8 cellular contexts compared by ENCODE assay signal in genomic region chr20:23419995-23420901, GRCh38. TPM values are rescaled to one million over a fixed set of nuclear protein-coding genes. Genes with fewer than 3 reads are reported as not detected.
DNase-seq lines count a peak whose midpoint lies in the region; ATAC-seq and TF ChIP-seq lines count a peak whose summit lies in the region.

No MANE protein-coding gene starts in this region.

- peak; percentile 23 for ATAC-seq in GM19023 (IDR thresholded peaks at IDR 0.05; ENCODE audit: unreplicated experiment)
- ATAC-seq in GM18502 (IDR thresholded peaks at IDR 0.05; ENCODE audit: poor library complexity, unreplicated experiment): no peak

- no peaks in the 10 kb centered on the region for H3K36me3 Mint-ChIP-seq in chondrocyte (ENCODE audit: low read depth)

- peaks cover 2% of the 10 kb centered on the region for H3K27me3 ChIP-seq in AG04450 (ENCODE audit: control insufficient read depth, insufficient read depth, low read length)

- H3K27me3 Mint-ChIP-seq in chondrocyte (ENCODE audit: low read depth): no peaks in the 10 kb centered on the region

- H3K4me1 Mint-ChIP-seq in chondrocyte (ENCODE audit: low read depth): peaks cover 34% of the 10 kb centered on the region

- DNase-seq in AG04450 (ENCODE audit: low read depth, low spot score): peak; percentile 29
- peak; percentile 73 for DNase-seq in LHCN-M2 (ENCODE audit: low read depth)
- peak; percentile 8 for DNase-seq in activated CD4-positive, CD25-positive, alpha-beta regulatory T cell treated with anti-CD3 and anti-CD28 coated beads, Interleukin-2, amount 50 U/mL, for 16 hours (ENCODE audit: low read depth, low spot score)
- DNase-seq in chondrocyte (ENCODE audit: low spot score): no peak
- peak; percentile 54 for DNase-seq in left kidney (ENCODE audit: low read depth, low spot score)
- peak; percentile 40 for DNase-seq in stimulated activated CD4-positive, alpha-beta T cell treated with anti-CD3 and anti-CD28 coated beads, Interleukin-2, amount 100 ng/mL, for 4 hours (ENCODE audit: low read depth)

- peak overlapping the region; percentile 72 for H3K4me3 Mint-ChIP-seq in chondrocyte (ENCODE audit: unreplicated experiment)

- TF ChIP-seq CTCF in AG04450 (IDR thresholded peaks at IDR 0.05; ENCODE audit: low read depth, low read length) (no peak), chondrocyte (IDR thresholded peaks at IDR 0.05) (no peak)

- CTCF ChIA-PET in AG04450 (lab: Charles Lee): interaction anchor here (0.7 to 3.2 kb wide), 7 partner anchors 11 to 70 kb away, joined by 3 to 27 read pairs (median 5); no protein-coding TSS in a partner anchor

- POLR2A ChIA-PET in AG04450 (lab: Yijun Ruan, JAX): interaction anchor here (1.3 kb wide), 1 partner anchor 62 kb away, joined by 3 read pairs; no protein-coding TSS in a partner anchor

- H3K27ac Mint-ChIP-seq in chondrocyte (ENCODE audit: unreplicated experiment): peak overlapping the region; percentile 86

- H3K9me3 Mint-ChIP-seq in chondrocyte (ENCODE audit: low read depth): no peaks in the 10 kb centered on the region

- peak overlapping the region; percentile 80 for H3K27ac ChIP-seq in AG04450 (ENCODE audit: low read depth, low read length)

- peak overlapping the region; percentile 92 for H3K4me3 ChIP-seq in AG04450 (ENCODE audit: low read depth, low read length)

- H3K9me3 ChIP-seq in AG04450 (ENCODE audit: control insufficient read depth, insufficient read depth, low read length): no peaks in the 10 kb centered on the region; the same call in 1 of the 2 replicates

RNA-seq across cellular contexts. Expression of gene NAPB, which starts 1.0 kb away (rescaled TPM):
- polyA plus RNA-seq in AG04450 (2011; rRNA removed): 4.8 and 6.4 TPM in 2 replicates
- polyA minus RNA-seq in AG04450 (2011; rRNA and poly(A)+ RNA removed): 7.6 and 8.9 TPM in 2 replicates
- total RNA-seq in LHCN-M2 (2014; rRNA removed) (12.8 and 14.2 TPM in 2 replicates), chondrocyte (7.5 to 10.6 TPM (median 8.1 TPM) in 3 replicates)
- 3.8 TPM for polyA plus RNA-seq in LHCN-M2 (2012)

RNA-seq across cellular contexts. Expression of gene CSTL1, which starts 19.2 kb away (rescaled TPM):
- not detected in 2 replicates for polyA plus RNA-seq in AG04450 (2011; rRNA removed)
- polyA minus RNA-seq in AG04450 (2011; rRNA and poly(A)+ RNA removed): not detected in 2 replicates
- total RNA-seq in LHCN-M2 (2014; rRNA removed): not detected in 2 replicates
- polyA plus RNA-seq in LHCN-M2 (2012): not detected
- not detected in 3 replicates for total RNA-seq in chondrocyte

RNA-seq across cellular contexts. Expression of gene CST11, which starts 32.4 kb away (rescaled TPM):
- not detected in 2 replicates for polyA plus RNA-seq in AG04450 (2011; rRNA removed)
- not detected in 2 replicates for polyA minus RNA-seq in AG04450 (2011; rRNA and poly(A)+ RNA removed)
- total RNA-seq in LHCN-M2 (2014; rRNA removed) (not detected in 2 replicates), chondrocyte (not detected in 3 replicates)
- polyA plus RNA-seq in LHCN-M2 (2012): not detected

RNA-seq across cellular contexts. Expression of gene GZF1, which starts 58.3 kb away (rescaled TPM):
- 14.3 and 17.2 TPM in 2 replicates for polyA plus RNA-seq in AG04450 (2011; rRNA removed)
- 39.1 and 55.4 TPM in 2 replicates for polyA minus RNA-seq in AG04450 (2011; rRNA and poly(A)+ RNA removed)
- total RNA-seq in LHCN-M2 (2014; rRNA removed) (18.7 and 19.6 TPM in 2 replicates), chondrocyte (10.7 to 14.6 TPM (median 11.4 TPM) in 3 replicates)
- polyA plus RNA-seq in LHCN-M2 (2012): 8.7 TPM
